ENCODE assay signal across 7 cellular contexts in the genomic region with DNA sequence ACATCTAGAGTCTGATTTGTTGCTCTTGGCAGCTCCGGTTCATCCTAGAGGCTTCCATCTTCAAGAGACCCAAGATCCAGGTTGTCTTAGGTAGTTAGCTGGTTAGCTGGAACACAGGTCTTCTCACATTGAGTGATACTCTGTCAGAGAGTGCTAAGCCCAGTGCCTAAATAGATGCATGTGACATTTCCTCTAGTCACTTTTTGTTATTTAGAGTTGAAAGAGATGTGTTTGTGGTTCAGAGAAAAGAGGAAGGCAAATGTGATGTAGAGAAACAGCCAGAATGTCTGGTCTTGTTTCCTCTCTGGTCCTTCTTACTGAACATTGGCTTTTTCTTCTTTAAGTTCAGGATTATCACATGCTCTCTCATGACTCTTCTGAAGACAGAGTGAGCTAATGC.
DNase-seq lines count a peak whose midpoint lies in the region; ATAC-seq and TF ChIP-seq lines count a peak whose summit lies in the region.

No MANE protein-coding gene starts in this region.

- no peaks in the 10 kb centered on the region for H3K4me1 ChIP-seq in muscle layer of duodenum (ENCODE audit: control insufficient read depth in 1 of 2, insufficient read depth in 2 of 2, low read length in 2 of 2)
- no peaks in the 10 kb centered on the region for H3K4me1 ChIP-seq in HAP-1

- peak; percentile 55 for DNase-seq in NAMALWA (ENCODE audit: low spot score)
- no peak for DNase-seq in HAP-1 (ENCODE audit: low spot score in 2 of 2)
- DNase-seq in brain microvascular endothelial cell = no peak
- DNase-seq in HK-2 (ENCODE audit: unreplicated experiment) = no peak

- H3K36me3 ChIP-seq in muscle layer of duodenum (ENCODE audit: control insufficient read depth in 1 of 2, insufficient read depth in 2 of 2, low read length in 2 of 2) (peaks cover 24% of the 10 kb centered on the region in 2 donors), HAP-1 (replicated peaks) (peaks cover 35% of the 10 kb centered on the region), brain microvascular endothelial cell (replicated peaks) (peaks cover 18% of the 10 kb centered on the region)

- peak overlapping the region; percentile 24 for H3K27ac ChIP-seq in muscle layer of duodenum (ENCODE audit: low read length)
- no peak overlapping the region for H3K27ac ChIP-seq in brain microvascular endothelial cell

- ATAC-seq in GM18517 (IDR thresholded peaks at IDR 0.05; ENCODE audit: unreplicated experiment) = peak; percentile 74
- peak; percentile 58 for ATAC-seq in GM21576 (IDR thresholded peaks at IDR 0.05; ENCODE audit: unreplicated experiment)

- in situ Hi-C loops in HAP-1 (cut with MboI; ENCODE audit: low sequenced_read_pairs) (no loop called here), brain microvascular endothelial cell (cut with HindIII; ENCODE audit: low pct_ligation_motif_present, low sequenced_read_pairs) (no loop called here)

- TF ChIP-seq CTCF in brain microvascular endothelial cell (IDR thresholded peaks at IDR 0.05; ENCODE audit: low read depth, low read length, missing control alignments) = no peak

- H3K27me3 ChIP-seq in muscle layer of duodenum (ENCODE audit: low read depth, low read length) (no peaks in the 10 kb centered on the region), HAP-1 (ENCODE audit: low read depth) (no peaks in the 10 kb centered on the region), brain microvascular endothelial cell (replicated peaks) (no peaks in the 10 kb centered on the region)

- no peak overlapping the region for H3K4me3 ChIP-seq in muscle layer of duodenum (ENCODE audit: low read depth in 1 of 2, low read length in 2 of 2)
- no peak overlapping the region for H3K4me3 ChIP-seq in HAP-1
- no peak overlapping the region for H3K4me3 ChIP-seq in brain microvascular endothelial cell (ENCODE audit: low read depth, low read length)

- H3K9me3 ChIP-seq in muscle layer of duodenum (ENCODE audit: control insufficient read depth in 1 of 2, low read length in 2 of 2) = no peaks in the 10 kb centered on the region
- no peaks in the 10 kb centered on the region for H3K9me3 ChIP-seq in HAP-1
